In genomic region chr16:28166394-28167208, GRCh38 we compare ENCODE assay signal across 9 cellular contexts. TPM values are rescaled to one million over a fixed set of nuclear protein-coding genes. Genes with fewer than 3 reads are reported as not detected.
DNase-seq lines count a peak whose midpoint lies in the region; ATAC-seq and TF ChIP-seq lines count a peak whose summit lies in the region.
"Had no signal": no experiment of that assay in that cellular context is flagged by ENCODE, and none has a peak within 500 bp of the region (broad histone marks: within the 10 kb centered on the region; RNA-seq: fewer than 3 reads in every experiment).

No MANE protein-coding gene starts in this region.

- no peak for DNase-seq in A673 (ENCODE audit: low spot score)
- peak; percentile 24 for DNase-seq in H4 (ENCODE audit: low spot score)
- no peak for DNase-seq in activated T-helper 1 cell treated with anti-CD3 and anti-CD28 coated beads, Interleukin-12 subunit alpha, Interleukin-12 subunit beta, Interleukin-2, Interleukin-4 antibody, amounts not matched to agents 30 ng/mL and 10 ng/mL and 1 ng/mL, durations not matched to agents 14 hours and 24 hours and 36 hours (ENCODE audit: low spot score)
- DNase-seq in kidney epithelial cell (ENCODE audit: low read depth) = peak; percentile 69
- no peak for DNase-seq in GM03348 (ENCODE audit: low spot score)
- DNase-seq in aorta = no peak
- DNase-seq: DMS153 had no signal

- no peaks in the 10 kb centered on the region for H3K27me3 Mint-ChIP-seq in activated T-helper 1 cell treated with anti-CD3 and anti-CD28 coated beads, Interleukin-12 subunit alpha, Interleukin-12 subunit beta, Interleukin-2, Interleukin-4 antibody, amounts not matched to agents 30 ng/mL and 10 ng/mL and 1 ng/mL, durations not matched to agents 14 hours and 24 hours and 36 hours (ENCODE audit: insufficient read depth)

- TF ChIP-seq CTCF in A673 (conservative IDR thresholded peaks at IDR 0.05; ENCODE audit: low read depth, low read length) = no peak
- no peak for TF ChIP-seq CTCF in kidney epithelial cell (IDR thresholded peaks at IDR 0.05; ENCODE audit: insufficient read depth, low read length, poor library complexity, severe bottlenecking)

- TSS peak; percentile 19 for BruUV-seq in A673 (replicated peaks; lab: Mats Ljungman, UMichigan)

- 90 to 93% methylated on average over 5 of the region's 5 CpGs for WGBS in aorta, 2 donors

- peaks cover 68% of the 10 kb centered on the region for H3K4me1 Mint-ChIP-seq in activated T-helper 1 cell treated with anti-CD3 and anti-CD28 coated beads, Interleukin-12 subunit alpha, Interleukin-12 subunit beta, Interleukin-2, Interleukin-4 antibody, amounts not matched to agents 30 ng/mL and 10 ng/mL and 1 ng/mL, durations not matched to agents 14 hours and 24 hours and 36 hours (ENCODE audit: low read depth)

- CTCF ChIA-PET in A673 (lab: Charles Lee) = no interaction called here

- H3K36me3 Mint-ChIP-seq in activated T-helper 1 cell treated with anti-CD3 and anti-CD28 coated beads, Interleukin-12 subunit alpha, Interleukin-12 subunit beta, Interleukin-2, Interleukin-4 antibody, amounts not matched to agents 30 ng/mL and 10 ng/mL and 1 ng/mL, durations not matched to agents 14 hours and 24 hours and 36 hours (ENCODE audit: low read depth) = peaks cover 45% of the 10 kb centered on the region

- intact Hi-C loops in A673 (cut with micrococcal nuclease; ENCODE audit: unreplicated experiment) (no loop called here), aorta (cut with DNase I) (no loop called here)
- intact Hi-C loops in activated T-helper 1 cell treated with anti-CD3 and anti-CD28 coated beads, Interleukin-12 subunit alpha, Interleukin-12 subunit beta, Interleukin-2, Interleukin-4 antibody, amounts not matched to agents 30 ng/mL and 10 ng/mL and 1 ng/mL, durations not matched to agents 14 hours and 24 hours and 36 hours (cut with micrococcal nuclease) = loop anchor here (1.0 kb wide), 4 partner anchors 21 to 46 kb away; no protein-coding TSS in a partner anchor

- H3K4me3 Mint-ChIP-seq in activated T-helper 1 cell treated with anti-CD3 and anti-CD28 coated beads, Interleukin-12 subunit alpha, Interleukin-12 subunit beta, Interleukin-2, Interleukin-4 antibody, amounts not matched to agents 30 ng/mL and 10 ng/mL and 1 ng/mL, durations not matched to agents 14 hours and 24 hours and 36 hours = peak overlapping the region; percentile 1

- H3K27ac ChIP-seq in A673 (ENCODE audit: low read depth, low read length, poor library complexity, severe bottlenecking) (peak overlapping the region; percentile 49), aorta (ENCODE audit: low read depth in 1 of 2, low read length in 2 of 2) (no peak overlapping the region)

- POLR2A ChIA-PET in A673 (lab: Charles Lee; ENCODE audit: low non-redundant PET) = no interaction called here

- H3K9me3 ChIP-seq in A673 (ENCODE audit: low read depth, low read length, poor library complexity, severe bottlenecking) = no peaks in the 10 kb centered on the region
- H3K9me3 ChIP-seq in aorta (ENCODE audit: control insufficient read depth, low read length) = no peaks in the 10 kb centered on the region

- H3K27me3 ChIP-seq in A673 (replicated peaks; ENCODE audit: insufficient read depth, low read depth, low read length, poor library complexity) (no peaks in the 10 kb centered on the region), kidney epithelial cell (ENCODE audit: control insufficient read depth, insufficient read depth, low read length) (no peaks in the 10 kb centered on the region), aorta (ENCODE audit: control insufficient read depth in 1 of 2, insufficient read depth in 2 of 2, low read length in 1 of 2) (no peaks in the 10 kb centered on the region)

- ATAC-seq in aorta (ENCODE audit: low FRiP score) = no peak
- no peak for ATAC-seq in GM19467 (IDR thresholded peaks at IDR 0.05; ENCODE audit: unreplicated experiment)
- no peak for ATAC-seq in HG03039 (IDR thresholded peaks at IDR 0.05; ENCODE audit: unreplicated experiment)

- peaks cover 39% of the 10 kb centered on the region for H3K4me1 ChIP-seq in A673 (ENCODE audit: insufficient read depth, low read length, poor library complexity, severe bottlenecking)
- H3K4me1 ChIP-seq in aorta (ENCODE audit: control insufficient read depth in 1 of 2, insufficient read depth in 2 of 2, low read length in 2 of 2) = no peaks in the 10 kb centered on the region

- H3K9me3 Mint-ChIP-seq in activated T-helper 1 cell treated with anti-CD3 and anti-CD28 coated beads, Interleukin-12 subunit alpha, Interleukin-12 subunit beta, Interleukin-2, Interleukin-4 antibody, amounts not matched to agents 30 ng/mL and 10 ng/mL and 1 ng/mL, durations not matched to agents 14 hours and 24 hours and 36 hours = no peaks in the 10 kb centered on the region

- H3K4me3 ChIP-seq in A673 (ENCODE audit: low read depth, low read length, poor library complexity, severe bottlenecking) (no peak overlapping the region), kidney epithelial cell (ENCODE audit: low read depth, low read length) (no peak overlapping the region), aorta (ENCODE audit: low read length in 2 of 2) (no peak overlapping the region)

- peak overlapping the region; percentile 32 for H3K27ac Mint-ChIP-seq in activated T-helper 1 cell treated with anti-CD3 and anti-CD28 coated beads, Interleukin-12 subunit alpha, Interleukin-12 subunit beta, Interleukin-2, Interleukin-4 antibody, amounts not matched to agents 30 ng/mL and 10 ng/mL and 1 ng/mL, durations not matched to agents 14 hours and 24 hours and 36 hours

- H3K36me3 ChIP-seq in A673 (ENCODE audit: insufficient read depth, low read length, poor library complexity, severe bottlenecking) (peaks cover 34% of the 10 kb centered on the region), kidney epithelial cell (ENCODE audit: control insufficient read depth, insufficient read depth, low read length) (no peaks in the 10 kb centered on the region), aorta (ENCODE audit: control insufficient read depth in 1 of 2, insufficient read depth in 2 of 2, low read length in 1 of 2) (peaks cover 6 to 12% of the 10 kb centered on the region in 2 donors)

RNA-seq across cellular contexts. Expression of gene XPO6, which starts 45.2 kb away (rescaled TPM):
- total RNA-seq in A673 (2021) (155 and 159 TPM in 2 replicates), kidney epithelial cell (61.9 and 100 TPM in 2 replicates), aorta (100 to 1,000 TPM in 1 of 2 donors, 10 to 100 TPM in 1; 88.6 to 103 TPM)
- 46.8 and 54.2 TPM in 2 replicates for total RNA-seq in H4 (2014; rRNA removed; shearing (Covaris generic))
- total RNA-seq in activated T-helper 1 cell treated with anti-CD3 and anti-CD28 coated beads, Interleukin-12 subunit alpha, Interleukin-12 subunit beta, Interleukin-2, Interleukin-4 antibody, amounts not matched to agents 30 ng/mL and 10 ng/mL and 1 ng/mL, durations not matched to agents 14 hours and 24 hours and 36 hours = 213 and 225 TPM in 2 replicates
- 10 to 100 TPM; 28.0 to 85.1 TPM for polyA plus RNA-seq in aorta

Comparison
In these comparisons a context has a peak if more than half of its experiments do, and no peak if none do; other contexts are left out.
1. DNase-seq: peak in H4 (single experiment) and kidney epithelial cell (single experiment); none in A673 (single experiment), activated T-helper 1 cell treated with anti-CD3 and anti-CD28 coated beads, Interleukin-12 subunit alpha, Interleukin-12 subunit beta, Interleukin-2, Interleukin-4 antibody, amounts not matched to agents 30 ng/mL and 10 ng/mL and 1 ng/mL, durations not matched to agents 14 hours and 24 hours and 36 hours (single experiment), GM03348 (single experiment) and aorta (0 of 2).